26 cellular contexts compared by ENCODE assay signal in the genomic region with DNA sequence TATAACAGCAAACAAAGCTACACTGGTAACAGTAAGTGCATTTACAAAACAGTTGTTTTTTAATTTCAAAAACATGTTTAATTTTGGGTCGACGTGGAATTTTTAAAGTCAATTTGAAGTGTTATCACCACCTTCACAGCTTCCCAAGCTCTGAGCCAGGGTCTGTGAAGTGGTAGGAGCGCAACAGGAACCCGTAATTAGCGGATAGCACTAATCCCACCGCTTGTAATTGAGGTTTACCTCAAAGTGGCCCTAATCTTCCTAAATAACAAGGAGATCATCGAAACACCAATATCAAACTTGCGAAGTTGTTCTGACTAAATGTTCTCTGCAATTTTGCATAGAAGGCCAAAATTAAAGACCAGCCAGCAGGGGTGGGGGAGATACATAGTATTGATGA.
"Had no signal": no experiment of that assay in that cellular context is flagged by ENCODE, and none has a peak within 500 bp of the region (broad histone marks: within the 10 kb centered on the region; RNA-seq: fewer than 3 reads in every experiment).

No MANE protein-coding gene starts in this region.

- H3K36me3 ChIP-seq: uterus had no signal

- H3K4me3 ChIP-seq: mucosa of descending colon, sigmoid colon, smooth muscle cell, testis, uterus had no signal

- H3K27me3 ChIP-seq: sigmoid colon, testis, uterus had no signal

- H3K27ac Mint-ChIP-seq: activated naive CD4-positive, alpha-beta T cell treated with anti-CD3 and anti-CD28 coated beads, Interleukin-2, amount 50 U/mL, for 72 hours; memory B cell had no signal

- ATAC-seq: activated naive CD4-positive, alpha-beta T cell treated with anti-CD3 and anti-CD28 coated beads, Interleukin-2, amount 50 U/mL, for 72 hours; esophagus mucosa; mucosa of descending colon had no signal

- H3K4me1 ChIP-seq: testis, uterus had no signal

- H3K9me3 ChIP-seq: mucosa of descending colon, sigmoid colon, testis, uterus had no signal

- H3K9me3 Mint-ChIP-seq: activated naive CD4-positive, alpha-beta T cell treated with anti-CD3 and anti-CD28 coated beads, Interleukin-2, amount 50 U/mL, for 72 hours; brain; memory B cell; neural crest cell had no signal

- DNase-seq: activated CD4-positive, CD25-positive, alpha-beta regulatory T cell treated with anti-CD3 and anti-CD28 coated beads, Interleukin-2, amount 50 U/mL, for 72 hours; activated gamma-delta T cell treated with Interleukin-2 at 50 U/mL for 16 hours; activated T-cell treated with anti-CD3 and anti-CD28 coated beads, Interleukin-2, amount 50 U/mL, for 1 hour; aorta; central memory CD4-positive, alpha-beta T cell; dermis blood vessel endothelial cell; effector CD8-positive, alpha-beta T cell; foreskin melanocyte; head of caudate nucleus; hypothalamus; mucosa of descending colon; sigmoid colon; stimulated activated CD4-positive, alpha-beta T cell treated with anti-CD3 and anti-CD28 coated beads, Interleukin-2, amount 100 ng/mL, for 48 hours; stimulated activated CD8-positive, alpha-beta memory T cell treated with anti-CD3 and anti-CD28 coated beads, Interleukin-4, amount 100 ng/mL, for 48 hours; stimulated activated naive CD4-positive, alpha-beta T cell; testis; trophoblast cell; uterus; WERI-Rb-1 had no signal

- H3K27ac ChIP-seq: testis, uterus, WERI-Rb-1 had no signal

- H3K4me2 ChIP-seq: smooth muscle cell had no signal

- H3K27me3 Mint-ChIP-seq: brain, memory B cell had no signal

- H3K4me3 Mint-ChIP-seq: brain, memory B cell, neural crest cell had no signal

- H3K4me1 Mint-ChIP-seq: neural crest cell had no signal

- FAIRE-seq: endothelial cell of umbilical vein had no signal
